Comparison of ENCODE assay signal across 2 cellular contexts in the genomic region with DNA sequence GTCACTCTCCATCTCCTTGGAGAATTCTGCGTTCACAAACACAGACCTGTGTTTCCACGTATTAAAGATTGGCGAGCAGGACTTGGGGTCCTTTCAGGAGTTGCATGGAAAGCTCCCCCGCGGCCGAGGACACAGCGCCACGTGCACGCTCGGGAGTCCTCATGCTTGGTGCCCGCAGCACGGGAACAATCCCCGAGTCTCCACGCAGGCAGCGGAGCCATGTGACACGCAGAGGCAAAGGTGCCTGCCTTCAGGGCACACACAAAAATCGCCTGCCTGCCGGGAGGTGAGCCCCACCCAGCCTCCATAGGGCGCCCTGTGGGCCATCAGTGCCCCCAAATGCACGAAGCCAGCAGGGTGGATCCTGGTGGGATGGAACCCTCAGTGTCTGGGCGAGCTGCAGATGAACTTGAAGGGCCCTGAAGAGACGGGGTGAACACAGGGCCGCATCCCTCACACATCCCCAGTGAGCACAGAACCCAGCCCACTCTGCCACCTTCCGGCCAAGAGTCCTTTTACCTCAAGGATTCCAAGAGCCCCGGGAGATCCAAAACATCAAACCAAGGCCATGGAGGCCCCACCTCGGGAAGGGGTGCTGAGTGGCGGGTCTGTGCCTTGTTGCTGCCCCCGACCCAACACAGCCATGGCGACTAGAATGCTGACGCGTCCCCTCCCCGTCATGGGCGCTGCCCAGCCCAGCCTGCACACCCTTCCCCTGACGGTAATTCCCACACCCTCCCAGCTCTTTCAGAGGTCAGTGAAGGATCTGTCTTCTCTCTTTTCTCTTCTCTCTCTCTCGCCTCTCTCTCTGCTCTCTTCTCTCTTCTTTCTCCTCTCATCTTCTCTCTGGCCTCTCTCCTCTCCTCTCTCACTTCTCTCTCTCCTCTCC.
TF ChIP-seq lines count a peak whose summit lies in the region.

No MANE protein-coding gene starts in this region.

TF ChIP-seq in GM23338, 12 proteins besides CTCF, POLR2A, EP300 and RAD21 (continued from another document):
- TF ChIP-seq, protein P1, sequence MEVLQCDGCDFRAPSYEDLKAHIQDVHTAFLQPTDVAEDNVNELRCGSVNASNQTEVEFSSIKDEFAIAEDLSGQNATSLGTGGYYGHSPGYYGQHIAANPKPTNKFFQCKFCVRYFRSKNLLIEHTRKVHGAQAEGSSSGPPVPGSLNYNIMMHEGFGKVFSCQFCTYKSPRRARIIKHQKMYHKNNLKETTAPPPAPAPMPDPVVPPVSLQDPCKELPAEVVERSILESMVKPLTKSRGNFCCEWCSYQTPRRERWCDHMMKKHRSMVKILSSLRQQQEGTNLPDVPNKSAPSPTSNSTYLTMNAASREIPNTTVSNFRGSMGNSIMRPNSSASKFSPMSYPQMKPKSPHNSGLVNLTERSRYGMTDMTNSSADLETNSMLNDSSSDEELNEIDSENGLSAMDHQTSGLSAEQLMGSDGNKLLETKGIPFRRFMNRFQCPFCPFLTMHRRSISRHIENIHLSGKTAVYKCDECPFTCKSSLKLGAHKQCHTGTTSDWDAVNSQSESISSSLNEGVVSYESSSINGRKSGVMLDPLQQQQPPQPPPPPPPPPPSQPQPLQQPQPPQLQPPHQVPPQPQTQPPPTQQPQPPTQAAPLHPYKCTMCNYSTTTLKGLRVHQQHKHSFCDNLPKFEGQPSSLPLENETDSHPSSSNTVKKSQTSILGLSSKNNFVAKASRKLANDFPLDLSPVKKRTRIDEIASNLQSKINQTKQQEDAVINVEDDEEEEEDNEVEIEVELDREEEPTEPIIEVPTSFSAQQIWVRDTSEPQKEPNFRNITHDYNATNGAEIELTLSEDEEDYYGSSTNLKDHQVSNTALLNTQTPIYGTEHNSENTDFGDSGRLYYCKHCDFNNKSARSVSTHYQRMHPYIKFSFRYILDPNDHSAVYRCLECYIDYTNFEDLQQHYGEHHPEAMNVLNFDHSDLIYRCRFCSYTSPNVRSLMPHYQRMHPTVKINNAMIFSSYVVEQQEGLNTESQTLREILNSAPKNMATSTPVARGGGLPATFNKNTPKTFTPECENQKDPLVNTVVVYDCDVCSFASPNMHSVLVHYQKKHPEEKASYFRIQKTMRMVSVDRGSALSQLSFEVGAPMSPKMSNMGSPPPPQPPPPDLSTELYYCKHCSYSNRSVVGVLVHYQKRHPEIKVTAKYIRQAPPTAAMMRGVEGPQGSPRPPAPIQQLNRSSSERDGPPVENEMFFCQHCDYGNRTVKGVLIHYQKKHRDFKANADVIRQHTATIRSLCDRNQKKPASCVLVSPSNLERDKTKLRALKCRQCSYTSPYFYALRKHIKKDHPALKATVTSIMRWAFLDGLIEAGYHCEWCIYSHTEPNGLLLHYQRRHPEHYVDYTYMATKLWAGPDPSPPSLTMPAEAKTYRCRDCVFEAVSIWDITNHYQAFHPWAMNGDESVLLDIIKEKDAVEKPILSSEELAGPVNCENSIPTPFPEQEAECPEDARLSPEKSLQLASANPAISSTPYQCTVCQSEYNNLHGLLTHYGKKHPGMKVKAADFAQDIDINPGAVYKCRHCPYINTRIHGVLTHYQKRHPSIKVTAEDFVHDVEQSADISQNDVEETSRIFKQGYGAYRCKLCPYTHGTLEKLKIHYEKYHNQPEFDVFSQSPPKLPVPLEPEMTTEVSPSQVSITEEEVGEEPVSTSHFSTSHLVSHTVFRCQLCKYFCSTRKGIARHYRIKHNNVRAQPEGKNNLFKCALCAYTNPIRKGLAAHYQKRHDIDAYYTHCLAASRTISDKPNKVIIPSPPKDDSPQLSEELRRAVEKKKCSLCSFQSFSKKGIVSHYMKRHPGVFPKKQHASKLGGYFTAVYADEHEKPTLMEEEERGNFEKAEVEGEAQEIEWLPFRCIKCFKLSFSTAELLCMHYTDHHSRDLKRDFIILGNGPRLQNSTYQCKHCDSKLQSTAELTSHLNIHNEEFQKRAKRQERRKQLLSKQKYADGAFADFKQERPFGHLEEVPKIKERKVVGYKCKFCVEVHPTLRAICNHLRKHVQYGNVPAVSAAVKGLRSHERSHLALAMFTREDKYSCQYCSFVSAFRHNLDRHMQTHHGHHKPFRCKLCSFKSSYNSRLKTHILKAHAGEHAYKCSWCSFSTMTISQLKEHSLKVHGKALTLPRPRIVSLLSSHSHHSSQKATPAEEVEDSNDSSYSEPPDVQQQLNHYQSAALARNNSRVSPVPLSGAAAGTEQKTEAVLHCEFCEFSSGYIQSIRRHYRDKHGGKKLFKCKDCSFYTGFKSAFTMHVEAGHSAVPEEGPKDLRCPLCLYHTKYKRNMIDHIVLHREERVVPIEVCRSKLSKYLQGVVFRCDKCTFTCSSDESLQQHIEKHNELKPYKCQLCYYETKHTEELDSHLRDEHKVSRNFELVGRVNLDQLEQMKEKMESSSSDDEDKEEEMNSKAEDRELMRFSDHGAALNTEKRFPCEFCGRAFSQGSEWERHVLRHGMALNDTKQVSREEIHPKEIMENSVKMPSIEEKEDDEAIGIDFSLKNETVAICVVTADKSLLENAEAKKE (CRISPR knock-in tag; IDR thresholded peaks at IDR 0.05) = no peak
- TF ChIP-seq, protein P2, sequence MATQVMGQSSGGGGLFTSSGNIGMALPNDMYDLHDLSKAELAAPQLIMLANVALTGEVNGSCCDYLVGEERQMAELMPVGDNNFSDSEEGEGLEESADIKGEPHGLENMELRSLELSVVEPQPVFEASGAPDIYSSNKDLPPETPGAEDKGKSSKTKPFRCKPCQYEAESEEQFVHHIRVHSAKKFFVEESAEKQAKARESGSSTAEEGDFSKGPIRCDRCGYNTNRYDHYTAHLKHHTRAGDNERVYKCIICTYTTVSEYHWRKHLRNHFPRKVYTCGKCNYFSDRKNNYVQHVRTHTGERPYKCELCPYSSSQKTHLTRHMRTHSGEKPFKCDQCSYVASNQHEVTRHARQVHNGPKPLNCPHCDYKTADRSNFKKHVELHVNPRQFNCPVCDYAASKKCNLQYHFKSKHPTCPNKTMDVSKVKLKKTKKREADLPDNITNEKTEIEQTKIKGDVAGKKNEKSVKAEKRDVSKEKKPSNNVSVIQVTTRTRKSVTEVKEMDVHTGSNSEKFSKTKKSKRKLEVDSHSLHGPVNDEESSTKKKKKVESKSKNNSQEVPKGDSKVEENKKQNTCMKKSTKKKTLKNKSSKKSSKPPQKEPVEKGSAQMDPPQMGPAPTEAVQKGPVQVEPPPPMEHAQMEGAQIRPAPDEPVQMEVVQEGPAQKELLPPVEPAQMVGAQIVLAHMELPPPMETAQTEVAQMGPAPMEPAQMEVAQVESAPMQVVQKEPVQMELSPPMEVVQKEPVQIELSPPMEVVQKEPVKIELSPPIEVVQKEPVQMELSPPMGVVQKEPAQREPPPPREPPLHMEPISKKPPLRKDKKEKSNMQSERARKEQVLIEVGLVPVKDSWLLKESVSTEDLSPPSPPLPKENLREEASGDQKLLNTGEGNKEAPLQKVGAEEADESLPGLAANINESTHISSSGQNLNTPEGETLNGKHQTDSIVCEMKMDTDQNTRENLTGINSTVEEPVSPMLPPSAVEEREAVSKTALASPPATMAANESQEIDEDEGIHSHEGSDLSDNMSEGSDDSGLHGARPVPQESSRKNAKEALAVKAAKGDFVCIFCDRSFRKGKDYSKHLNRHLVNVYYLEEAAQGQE (IDR thresholded peaks at IDR 0.05; ENCODE audit: unreplicated experiment) = no peak
- TF ChIP-seq STAT1 (IDR thresholded peaks at IDR 0.05; ENCODE audit: unreplicated experiment) (no peak), CREB1 (CRISPR knock-in tag; IDR thresholded peaks at IDR 0.05; ENCODE audit: low read depth) (no peak), ZNF331 (CRISPR knock-in tag; IDR thresholded peaks at IDR 0.05; ENCODE audit: low read depth) (no peak), EZH2 (IDR thresholded peaks at IDR 0.05; ENCODE audit: low read depth, unreplicated experiment) (no peak), JUNB (IDR thresholded peaks at IDR 0.05; ENCODE audit: unreplicated experiment) (no peak)

TF ChIP-seq in SK-N-SH treated with all-trans-retinoic acid at 6 μM for 48 hours, 23 proteins besides CTCF, POLR2A, EP300 and RAD21 (continued from another document):
- TF ChIP-seq, protein P3, sequence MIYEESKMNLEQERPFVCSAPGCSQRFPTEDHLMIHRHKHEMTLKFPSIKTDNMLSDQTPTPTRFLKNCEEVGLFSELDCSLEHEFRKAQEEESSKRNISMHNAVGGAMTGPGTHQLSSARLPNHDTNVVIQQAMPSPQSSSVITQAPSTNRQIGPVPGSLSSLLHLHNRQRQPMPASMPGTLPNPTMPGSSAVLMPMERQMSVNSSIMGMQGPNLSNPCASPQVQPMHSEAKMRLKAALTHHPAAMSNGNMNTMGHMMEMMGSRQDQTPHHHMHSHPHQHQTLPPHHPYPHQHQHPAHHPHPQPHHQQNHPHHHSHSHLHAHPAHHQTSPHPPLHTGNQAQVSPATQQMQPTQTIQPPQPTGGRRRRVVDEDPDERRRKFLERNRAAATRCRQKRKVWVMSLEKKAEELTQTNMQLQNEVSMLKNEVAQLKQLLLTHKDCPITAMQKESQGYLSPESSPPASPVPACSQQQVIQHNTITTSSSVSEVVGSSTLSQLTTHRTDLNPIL (CRISPR knock-in tag; IDR thresholded peaks at IDR 0.05; ENCODE audit: low read depth) = no peak
- TF ChIP-seq ZNF8 (CRISPR knock-in tag; IDR thresholded peaks at IDR 0.05) (no peak), BACH2 (CRISPR knock-in tag; IDR thresholded peaks at IDR 0.05; ENCODE audit: borderline replicate concordance) (no peak)
